19 cellular contexts compared by ENCODE assay signal in the genomic region with DNA sequence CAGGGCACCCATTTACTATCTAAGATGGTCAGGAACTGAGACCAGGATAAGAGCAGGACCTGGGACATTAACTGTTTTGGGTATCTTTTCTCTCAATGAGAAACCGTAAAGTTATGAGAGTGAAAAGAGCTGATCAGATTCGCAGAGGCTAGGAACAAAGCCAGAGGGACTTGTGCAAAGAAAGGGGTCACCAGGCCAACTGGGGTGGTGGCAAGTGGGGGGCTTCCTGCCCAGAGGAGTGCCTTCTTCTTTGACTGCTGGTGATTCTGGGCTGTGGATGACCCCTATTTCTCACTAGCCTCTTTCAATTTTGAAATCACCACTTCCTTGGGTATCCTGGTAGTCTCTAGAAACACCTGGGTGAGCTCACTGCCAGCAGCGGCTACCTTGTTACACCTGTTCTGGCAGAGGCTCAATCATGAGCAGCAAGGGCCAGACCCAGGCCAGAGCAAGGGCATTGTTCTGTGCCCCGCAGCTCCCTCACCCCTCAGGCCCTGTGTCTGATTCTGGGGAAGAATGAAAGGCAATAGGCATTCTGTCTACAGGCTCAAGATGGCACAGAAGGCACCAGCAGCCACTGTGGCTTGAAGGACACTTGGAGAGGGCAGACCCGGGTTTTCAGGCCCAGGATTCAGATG. TPM values are rescaled to one million over a fixed set of nuclear protein-coding genes. Genes with fewer than 3 reads are reported as not detected.
"Had no signal": no experiment of that assay in that cellular context is flagged by ENCODE, and none has a peak within 500 bp of the region (broad histone marks: within the 10 kb centered on the region; RNA-seq: fewer than 3 reads in every experiment).

No MANE protein-coding gene starts in this region.

- H3K4me3 Mint-ChIP-seq: dendritic cell treated with granulocyte-macrophage colony-stimulating factor and Interleukin-4, amounts not matched to agents 40 ng/mL and 50 ng/mL, for 4 days; naive thymus-derived CD4-positive, alpha-beta T cell; neural crest cell; T-helper 2 cell treated with Interferon-gamma antibody and Interleukin-4, amounts not matched to agents 5 μg/mL and 100 μg/mL, for 36 hours had no signal

- H3K9ac ChIP-seq: SK-N-SH had no signal

- H3K9me2 ChIP-seq: SK-N-SH had no signal

- H3K27ac Mint-ChIP-seq: activated naive CD4-positive, alpha-beta T cell treated with anti-CD3 and anti-CD28 coated beads, Interleukin-2, amount 50 U/mL, for 72 hours; dendritic cell treated with granulocyte-macrophage colony-stimulating factor and Interleukin-4, amounts not matched to agents 40 ng/mL and 50 ng/mL, for 4 days; naive thymus-derived CD4-positive, alpha-beta T cell; progenitor cell of endocrine pancreas; T-helper 2 cell treated with Interferon-gamma antibody and Interleukin-4, amounts not matched to agents 5 μg/mL and 100 μg/mL, for 36 hours had no signal

- H3K27me3 ChIP-seq: brain microvascular endothelial cell, testis had no signal

- H3K27ac ChIP-seq: brain microvascular endothelial cell, testis had no signal

- DNase-seq: activated CD4-positive, alpha-beta T cell treated with anti-CD3 and anti-CD28 coated beads for 1 hour; activated CD4-positive, alpha-beta T cell treated with anti-CD3 and anti-CD28 coated beads, Interleukin-2, amount 50 U/mL, for 4 hours; activated T-cell treated with anti-CD3 and anti-CD28 coated beads for 4 hours; brain microvascular endothelial cell; caudate nucleus; effector CD8-positive, alpha-beta T cell; hippocampal formation; naive thymus-derived CD4-positive, alpha-beta T cell; retina; SK-N-SH; stimulated activated CD4-positive, alpha-beta T cell treated with anti-CD3 and anti-CD28 coated beads, Interleukin-4, amount 100 ng/mL, for 1 hour; stimulated activated naive CD4-positive, alpha-beta T cell had no signal

- H3K4me2 ChIP-seq: SK-N-SH had no signal

- H3K4me3 ChIP-seq: testis had no signal

- H3K36me3 ChIP-seq: brain microvascular endothelial cell had no signal

- H3K4me1 Mint-ChIP-seq: naive thymus-derived CD4-positive, alpha-beta T cell; neural crest cell had no signal

- ATAC-seq: activated naive CD4-positive, alpha-beta T cell treated with anti-CD3 and anti-CD28 coated beads, Interleukin-2, amount 50 U/mL, for 72 hours; naive thymus-derived CD4-positive, alpha-beta T cell had no signal

- H3K4me1 ChIP-seq: testis had no signal

- H3K9me3 ChIP-seq: SK-N-SH, testis had no signal

RNA-seq across cellular contexts. Expression of gene SFTPD, which starts 1.0 kb away (rescaled TPM):
- total RNA-seq: mesenteric fat pad, neural crest cell had no signal
